In genomic region chr7:36865019-36865418, GRCh38 we compare ENCODE assay signal across 24 cellular contexts.
DNase-seq lines count a peak whose midpoint lies in the region; ATAC-seq and TF ChIP-seq lines count a peak whose summit lies in the region.
"Had no signal": no experiment of that assay in that cellular context is flagged by ENCODE, and none has a peak within 500 bp of the region (broad histone marks: within the 10 kb centered on the region; RNA-seq: fewer than 3 reads in every experiment).

No MANE protein-coding gene starts in this region.

- H3K4me1 Mint-ChIP-seq in activated CD8-positive, alpha-beta memory T cell treated with anti-CD3 and anti-CD28 coated beads, Interleukin-2, amount 10 ng/mL, durations not matched to agents 7 days and 5 days, result peaks cover 31% of the 10 kb centered on the region
- H3K4me1 Mint-ChIP-seq in activated CD8-positive, alpha-beta T cell treated with anti-CD3 and anti-CD28 coated beads for 36 hours (ENCODE audit: low read depth), result peaks cover 33% of the 10 kb centered on the region
- H3K4me1 Mint-ChIP-seq in immature natural killer cell, result peaks cover 93 to 100% of the 10 kb centered on the region in 2 donors
- peaks cover 76% of the 10 kb centered on the region for H3K4me1 Mint-ChIP-seq in stimulated activated effector memory CD8-positive, alpha-beta T cell treated with anti-CD3 and anti-CD28 coated beads, Interleukin-12 subunit alpha, Interleukin-12 subunit beta, amount 100 ng/mL, for 72 hours
- peaks cover 30% of the 10 kb centered on the region for H3K4me1 Mint-ChIP-seq in activated T-helper 2 cell treated with anti-CD3 and anti-CD28 coated beads, Interferon-gamma antibody, Interleukin-2, Interleukin-4, amounts not matched to agents 10 μg/mL and 5 μg/mL and 100 μg/mL, durations not matched to agents 14 hours and 24 hours and 36 hours (ENCODE audit: low read depth)

- POLR2A ChIA-PET in activated CD8-positive, alpha-beta T cell treated with anti-CD3 and anti-CD28 coated beads for 36 hours (lab: Charles Lee), result no interaction called here

- no peak overlapping the region for H3K4me3 Mint-ChIP-seq in activated CD8-positive, alpha-beta memory T cell treated with anti-CD3 and anti-CD28 coated beads, Interleukin-2, amount 10 ng/mL, durations not matched to agents 7 days and 5 days
- H3K4me3 Mint-ChIP-seq in activated CD8-positive, alpha-beta T cell treated with anti-CD3 and anti-CD28 coated beads for 36 hours, result no peak overlapping the region
- H3K4me3 Mint-ChIP-seq in immature natural killer cell, result peak overlapping the region; percentile 65 to 78 (median 75)
- peak overlapping the region; percentile 53 for H3K4me3 Mint-ChIP-seq in stimulated activated effector memory CD8-positive, alpha-beta T cell treated with anti-CD3 and anti-CD28 coated beads, Interleukin-12 subunit alpha, Interleukin-12 subunit beta, amount 100 ng/mL, for 72 hours
- H3K4me3 Mint-ChIP-seq in activated T-helper 2 cell treated with anti-CD3 and anti-CD28 coated beads, Interferon-gamma antibody, Interleukin-2, Interleukin-4, amounts not matched to agents 10 μg/mL and 5 μg/mL and 100 μg/mL, durations not matched to agents 14 hours and 24 hours and 36 hours (ENCODE audit: low read depth), result no peak overlapping the region
- H3K4me3 Mint-ChIP-seq: activated B cell treated with CpG ODN at 0.5 μM for 24 hours; activated CD4-positive, alpha-beta T cell treated with anti-CD3 and anti-CD28 coated beads, Interleukin-2, amount 10 ng/mL, durations not matched to agents 7 days and 5 days; activated naive CD8-positive, alpha-beta T cell treated with anti-CD3 and anti-CD28 coated beads, Interleukin-2, amount 10 ng/mL, durations not matched to agents 7 days and 5 days; CD14-positive monocyte had no signal

- no peak for DNase-seq in activated CD8-positive, alpha-beta memory T cell treated with anti-CD3 and anti-CD28 coated beads, Interleukin-2, amount 10 ng/mL, durations not matched to agents 7 days and 5 days
- DNase-seq in activated CD8-positive, alpha-beta memory T cell treated with anti-CD3 and anti-CD28 coated beads for 24 hours, result no peak
- DNase-seq in activated CD8-positive, alpha-beta T cell treated with anti-CD3 and anti-CD28 coated beads for 36 hours, result no peak
- DNase-seq in immature natural killer cell (peak; percentile 77 to 82 (median 81)), iPS-NIHi11 (ENCODE audit: low spot score) (no peak), glomerular visceral epithelial cell (ENCODE audit: extremely low spot score) (no peak)
- no peak for DNase-seq in stimulated activated effector memory CD8-positive, alpha-beta T cell treated with anti-CD3 and anti-CD28 coated beads, Interleukin-12 subunit alpha, Interleukin-12 subunit beta, amount 100 ng/mL, for 72 hours (ENCODE audit: low spot score in 2 of 2)
- DNase-seq in activated T-helper 2 cell treated with anti-CD3 and anti-CD28 coated beads, Interferon-gamma antibody, Interleukin-2, Interleukin-4, amounts not matched to agents 10 μg/mL and 5 μg/mL and 100 μg/mL, durations not matched to agents 14 hours and 24 hours and 36 hours (ENCODE audit: low spot score), result no peak
- DNase-seq: 8988T; activated B cell treated with CpG ODN at 0.5 μM for 24 hours; activated CD4-positive, alpha-beta T cell treated with anti-CD3 and anti-CD28 coated beads, Interleukin-2, amount 10 ng/mL, durations not matched to agents 7 days and 5 days; activated CD8-positive, alpha-beta memory T cell treated with anti-CD3 and anti-CD28 coated beads, Interleukin-2, amount 50 U/mL, for 4 hours; activated effector memory CD4-positive, alpha-beta T cell treated with Interleukin-2 at 50 U/mL for 16 hours; activated naive CD8-positive, alpha-beta T cell treated with anti-CD3 and anti-CD28 coated beads, Interleukin-2, amount 10 ng/mL, durations not matched to agents 7 days and 5 days; cerebellar nuclear complex; esophagus squamous epithelium; foreskin keratinocyte; heart left ventricle; KBM-7; NCI-H1092 treated with DMSO at 0.1 percent for 48 hours; NCI-H187; stimulated activated CD4-positive, alpha-beta T cell treated with anti-CD3 and anti-CD28 coated beads, Interleukin-4, amount 100 ng/mL, for 24 hours had no signal

- no peak for ATAC-seq in activated CD8-positive, alpha-beta memory T cell treated with anti-CD3 and anti-CD28 coated beads, Interleukin-2, amount 10 ng/mL, durations not matched to agents 7 days and 5 days
- ATAC-seq in activated CD8-positive, alpha-beta T cell treated with anti-CD3 and anti-CD28 coated beads for 36 hours, result peak; percentile 22
- ATAC-seq in stimulated activated effector memory CD8-positive, alpha-beta T cell treated with anti-CD3 and anti-CD28 coated beads, Interleukin-12 subunit alpha, Interleukin-12 subunit beta, amount 100 ng/mL, for 72 hours, result peak; percentile 71
- ATAC-seq: foreskin keratinocyte, heart left ventricle had no signal

- no peaks in the 10 kb centered on the region for H3K9me3 Mint-ChIP-seq in activated CD8-positive, alpha-beta memory T cell treated with anti-CD3 and anti-CD28 coated beads, Interleukin-2, amount 10 ng/mL, durations not matched to agents 7 days and 5 days (ENCODE audit: low read depth)
- no peaks in the 10 kb centered on the region for H3K9me3 Mint-ChIP-seq in activated CD8-positive, alpha-beta T cell treated with anti-CD3 and anti-CD28 coated beads for 36 hours
- H3K9me3 Mint-ChIP-seq in immature natural killer cell, result no peaks in the 10 kb centered on the region
- H3K9me3 Mint-ChIP-seq in stimulated activated effector memory CD8-positive, alpha-beta T cell treated with anti-CD3 and anti-CD28 coated beads, Interleukin-12 subunit alpha, Interleukin-12 subunit beta, amount 100 ng/mL, for 72 hours, result no peaks in the 10 kb centered on the region
- no peaks in the 10 kb centered on the region for H3K9me3 Mint-ChIP-seq in activated T-helper 2 cell treated with anti-CD3 and anti-CD28 coated beads, Interferon-gamma antibody, Interleukin-2, Interleukin-4, amounts not matched to agents 10 μg/mL and 5 μg/mL and 100 μg/mL, durations not matched to agents 14 hours and 24 hours and 36 hours
- H3K9me3 Mint-ChIP-seq: activated B cell treated with CpG ODN at 0.5 μM for 24 hours; activated CD4-positive, alpha-beta T cell treated with anti-CD3 and anti-CD28 coated beads, Interleukin-2, amount 10 ng/mL, durations not matched to agents 7 days and 5 days; activated naive CD8-positive, alpha-beta T cell treated with anti-CD3 and anti-CD28 coated beads, Interleukin-2, amount 10 ng/mL, durations not matched to agents 7 days and 5 days; CD14-positive monocyte had no signal

- CTCF ChIA-PET in activated CD8-positive, alpha-beta memory T cell treated with anti-CD3 and anti-CD28 coated beads, Interleukin-2, amount 10 ng/mL, durations not matched to agents 7 days and 5 days (lab: Charles Lee), result interaction anchor here (1.1 kb wide), 1 partner anchor 377 kb away, joined by 3 read pairs; no protein-coding TSS in a partner anchor
- CTCF ChIA-PET in activated CD8-positive, alpha-beta T cell treated with anti-CD3 and anti-CD28 coated beads for 36 hours (lab: Charles Lee), result no interaction called here

- peak overlapping the region; percentile 72 for H3K27ac Mint-ChIP-seq in activated CD8-positive, alpha-beta memory T cell treated with anti-CD3 and anti-CD28 coated beads, Interleukin-2, amount 10 ng/mL, durations not matched to agents 7 days and 5 days
- H3K27ac Mint-ChIP-seq in activated CD8-positive, alpha-beta T cell treated with anti-CD3 and anti-CD28 coated beads for 36 hours, result peak overlapping the region; percentile 4
- peak overlapping the region; percentile 98 to 100 (median 99) for H3K27ac Mint-ChIP-seq in immature natural killer cell
- H3K27ac Mint-ChIP-seq in stimulated activated effector memory CD8-positive, alpha-beta T cell treated with anti-CD3 and anti-CD28 coated beads, Interleukin-12 subunit alpha, Interleukin-12 subunit beta, amount 100 ng/mL, for 72 hours, result peak overlapping the region; percentile 80
- H3K27ac Mint-ChIP-seq in activated T-helper 2 cell treated with anti-CD3 and anti-CD28 coated beads, Interferon-gamma antibody, Interleukin-2, Interleukin-4, amounts not matched to agents 10 μg/mL and 5 μg/mL and 100 μg/mL, durations not matched to agents 14 hours and 24 hours and 36 hours, result no peak overlapping the region
- H3K27ac Mint-ChIP-seq: activated B cell treated with CpG ODN at 0.5 μM for 24 hours; activated CD4-positive, alpha-beta T cell treated with anti-CD3 and anti-CD28 coated beads, Interleukin-2, amount 10 ng/mL, durations not matched to agents 7 days and 5 days had no signal

- TF ChIP-seq CTCF in activated CD8-positive, alpha-beta T cell treated with anti-CD3 and anti-CD28 coated beads for 36 hours (IDR thresholded peaks at IDR 0.05), result no peak

- H3K36me3 Mint-ChIP-seq in activated CD8-positive, alpha-beta memory T cell treated with anti-CD3 and anti-CD28 coated beads, Interleukin-2, amount 10 ng/mL, durations not matched to agents 7 days and 5 days, result peaks cover 87% of the 10 kb centered on the region
- H3K36me3 Mint-ChIP-seq in activated CD8-positive, alpha-beta T cell treated with anti-CD3 and anti-CD28 coated beads for 36 hours (ENCODE audit: low read depth), result peaks cover 66% of the 10 kb centered on the region
- H3K36me3 Mint-ChIP-seq in immature natural killer cell, result peaks cover 24 to 56% (median 47%) of the 10 kb centered on the region in 3 donors
- H3K36me3 Mint-ChIP-seq in stimulated activated effector memory CD8-positive, alpha-beta T cell treated with anti-CD3 and anti-CD28 coated beads, Interleukin-12 subunit alpha, Interleukin-12 subunit beta, amount 100 ng/mL, for 72 hours, result peaks cover 32% of the 10 kb centered on the region
- H3K36me3 Mint-ChIP-seq in activated T-helper 2 cell treated with anti-CD3 and anti-CD28 coated beads, Interferon-gamma antibody, Interleukin-2, Interleukin-4, amounts not matched to agents 10 μg/mL and 5 μg/mL and 100 μg/mL, durations not matched to agents 14 hours and 24 hours and 36 hours (ENCODE audit: low read depth), result peaks cover 93% of the 10 kb centered on the region

- intact Hi-C loops in activated CD8-positive, alpha-beta T cell treated with anti-CD3 and anti-CD28 coated beads for 36 hours (cut with micrococcal nuclease), result no loop called here
- intact Hi-C loops in activated T-helper 2 cell treated with anti-CD3 and anti-CD28 coated beads, Interferon-gamma antibody, Interleukin-2, Interleukin-4, amounts not matched to agents 10 μg/mL and 5 μg/mL and 100 μg/mL, durations not matched to agents 14 hours and 24 hours and 36 hours (cut with micrococcal nuclease), result no loop called here

- no peaks in the 10 kb centered on the region for H3K27me3 Mint-ChIP-seq in activated CD8-positive, alpha-beta memory T cell treated with anti-CD3 and anti-CD28 coated beads, Interleukin-2, amount 10 ng/mL, durations not matched to agents 7 days and 5 days
- no peaks in the 10 kb centered on the region for H3K27me3 Mint-ChIP-seq in activated CD8-positive, alpha-beta T cell treated with anti-CD3 and anti-CD28 coated beads for 36 hours
- peaks cover 9 to 23% (median 14%) of the 10 kb centered on the region in 3 donors for H3K27me3 Mint-ChIP-seq in immature natural killer cell (ENCODE audit: low read depth in 3 of 3)
- no peaks in the 10 kb centered on the region for H3K27me3 Mint-ChIP-seq in activated T-helper 2 cell treated with anti-CD3 and anti-CD28 coated beads, Interferon-gamma antibody, Interleukin-2, Interleukin-4, amounts not matched to agents 10 μg/mL and 5 μg/mL and 100 μg/mL, durations not matched to agents 14 hours and 24 hours and 36 hours (ENCODE audit: low read depth)
- H3K27me3 Mint-ChIP-seq: activated B cell treated with CpG ODN at 0.5 μM for 24 hours; activated CD4-positive, alpha-beta T cell treated with anti-CD3 and anti-CD28 coated beads, Interleukin-2, amount 10 ng/mL, durations not matched to agents 7 days and 5 days; activated naive CD8-positive, alpha-beta T cell treated with anti-CD3 and anti-CD28 coated beads, Interleukin-2, amount 10 ng/mL, durations not matched to agents 7 days and 5 days; progenitor cell of endocrine pancreas had no signal

Comparison
In these comparisons a context has a peak if more than half of its experiments do, and no peak if none do; other contexts are left out.
1. DNase-seq: peak in immature natural killer cell (3 of 3); none in activated CD8-positive, alpha-beta memory T cell treated with anti-CD3 and anti-CD28 coated beads, Interleukin-2, amount 10 ng/mL, durations not matched to agents 7 days and 5 days (single experiment), activated CD8-positive, alpha-beta memory T cell treated with anti-CD3 and anti-CD28 coated beads for 24 hours (single experiment), activated CD8-positive, alpha-beta T cell treated with anti-CD3 and anti-CD28 coated beads for 36 hours (single experiment), stimulated activated effector memory CD8-positive, alpha-beta T cell treated with anti-CD3 and anti-CD28 coated beads, Interleukin-12 subunit alpha, Interleukin-12 subunit beta, amount 100 ng/mL, for 72 hours (0 of 2), activated T-helper 2 cell treated with anti-CD3 and anti-CD28 coated beads, Interferon-gamma antibody, Interleukin-2, Interleukin-4, amounts not matched to agents 10 μg/mL and 5 μg/mL and 100 μg/mL, durations not matched to agents 14 hours and 24 hours and 36 hours (single experiment), iPS-NIHi11 (single experiment) and glomerular visceral epithelial cell (single experiment).
2. H3K4me3 Mint-ChIP-seq: peak in immature natural killer cell (5 of 5) and stimulated activated effector memory CD8-positive, alpha-beta T cell treated with anti-CD3 and anti-CD28 coated beads, Interleukin-12 subunit alpha, Interleukin-12 subunit beta, amount 100 ng/mL, for 72 hours (single experiment); none in activated CD8-positive, alpha-beta memory T cell treated with anti-CD3 and anti-CD28 coated beads, Interleukin-2, amount 10 ng/mL, durations not matched to agents 7 days and 5 days (single experiment), activated CD8-positive, alpha-beta T cell treated with anti-CD3 and anti-CD28 coated beads for 36 hours (single experiment) and activated T-helper 2 cell treated with anti-CD3 and anti-CD28 coated beads, Interferon-gamma antibody, Interleukin-2, Interleukin-4, amounts not matched to agents 10 μg/mL and 5 μg/mL and 100 μg/mL, durations not matched to agents 14 hours and 24 hours and 36 hours (single experiment).